8 cellular contexts compared by ENCODE assay signal in the genomic region with DNA sequence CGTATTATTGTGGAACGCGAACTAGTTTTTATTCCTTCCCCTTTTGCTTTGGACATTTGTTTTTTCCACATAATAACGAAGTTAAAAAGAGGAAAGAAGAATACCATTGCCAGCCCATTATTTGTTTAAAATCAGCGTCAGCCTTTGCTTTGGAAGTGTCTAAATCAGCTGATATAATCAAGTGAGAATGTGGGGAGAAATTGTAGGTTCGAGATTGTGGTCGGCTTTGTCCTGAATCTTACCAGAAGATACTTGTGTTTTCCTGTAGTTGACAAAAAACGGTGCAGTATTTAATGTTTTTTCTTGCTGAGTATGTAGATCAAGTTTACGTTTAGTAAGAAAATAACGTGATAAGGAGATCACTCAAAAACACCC.
DNase-seq lines count a peak whose midpoint lies in the region; ATAC-seq, FAIRE-seq and TF ChIP-seq lines count a peak whose summit lies in the region.

No MANE protein-coding gene starts in this region.

- peak overlapping the region; percentile 91 for H3K9ac ChIP-seq in DND-41 (ENCODE audit: low read depth, low read length)

- H3K27me3 ChIP-seq in DND-41 (ENCODE audit: insufficient read depth, low read length, poor library complexity) = no peaks in the 10 kb centered on the region

- DNase-seq in DND-41 = no peak
- DNase-seq in inferior parietal cortex (ENCODE audit: extremely low spot score) = peak; percentile 53
- no peak for DNase-seq in stimulated activated naive CD8-positive, alpha-beta T cell treated with anti-CD3 and anti-CD28 coated beads, Interleukin-15, amount 100 ng/mL, for 72 hours
- no peak for DNase-seq in D721Med (ENCODE audit: insufficient read length, low spot score)
- DNase-seq in epidermal melanocyte (ENCODE audit: insufficient read length, low spot score) = no peak
- DNase-seq in amniotic stem cell (lab: John Stamatoyannopoulos, UW) = no peak

- H3K4me1 ChIP-seq in DND-41 (ENCODE audit: insufficient read depth, low read length) = peaks cover 26% of the 10 kb centered on the region

- no peaks in the 10 kb centered on the region for H4K20me1 ChIP-seq in DND-41 (ENCODE audit: insufficient read depth, low read length)

- H3K4me2 ChIP-seq in DND-41 (ENCODE audit: insufficient read depth, low read length) = peak overlapping the region; percentile 80

- no peaks in the 10 kb centered on the region for H3K9me3 Mint-ChIP-seq in stimulated activated naive CD8-positive, alpha-beta T cell treated with anti-CD3 and anti-CD28 coated beads, Interleukin-15, amount 100 ng/mL, for 72 hours

- peak overlapping the region; percentile 72 to 95 for H3K27ac Mint-ChIP-seq in stimulated activated naive CD8-positive, alpha-beta T cell treated with anti-CD3 and anti-CD28 coated beads, Interleukin-15, amount 100 ng/mL, for 72 hours

- no peak for FAIRE-seq in D721Med (lab: Jason Lieb, UNC)

- peak overlapping the region; percentile 92 for H3K27ac ChIP-seq in DND-41 (ENCODE audit: low read length)
- H3K27ac ChIP-seq in KOPT-K1 (ENCODE audit: low read depth, low read length, poor library complexity, severe bottlenecking) = peak overlapping the region; percentile 96
- peak overlapping the region; percentile 93 for H3K27ac ChIP-seq in angular gyrus (ENCODE audit: low read depth, low read length)

- peak overlapping the region; percentile 76 to 99 for H3K4me3 Mint-ChIP-seq in stimulated activated naive CD8-positive, alpha-beta T cell treated with anti-CD3 and anti-CD28 coated beads, Interleukin-15, amount 100 ng/mL, for 72 hours

- TF ChIP-seq CTCF in DND-41 (IDR thresholded peaks at IDR 0.05; ENCODE audit: borderline replicate concordance, extremely low read depth, low read length, poor library complexity, severe bottlenecking) (no peak), D721Med (IDR thresholded peaks at IDR 0.05; ENCODE audit: insufficient read depth, missing control alignments) (no peak)

- H3K4me1 Mint-ChIP-seq in stimulated activated naive CD8-positive, alpha-beta T cell treated with anti-CD3 and anti-CD28 coated beads, Interleukin-15, amount 100 ng/mL, for 72 hours = peaks cover 24% of the 10 kb centered on the region

- ATAC-seq in DND-41 (ENCODE audit: insufficient read depth, low read depth) = no peak
- ATAC-seq in stimulated activated naive CD8-positive, alpha-beta T cell treated with anti-CD3 and anti-CD28 coated beads, Interleukin-15, amount 100 ng/mL, for 72 hours = no peak

- H3K4me3 ChIP-seq in DND-41 (ENCODE audit: low read depth in 1 of 2, low read length in 2 of 2) = peak overlapping the region; percentile 62 to 70

- H3K9me3 ChIP-seq in DND-41 (ENCODE audit: insufficient read depth, low read length, severe bottlenecking) = no peaks in the 10 kb centered on the region
- H3K9me3 ChIP-seq in KOPT-K1 (ENCODE audit: insufficient read depth, low read length, poor library complexity, severe bottlenecking) = no peaks in the 10 kb centered on the region

- peak overlapping the region; percentile 71 for H2AFZ ChIP-seq in DND-41 (ENCODE audit: low read depth, low read length)

- peaks cover 63% of the 10 kb centered on the region for H3K79me2 ChIP-seq in DND-41 (ENCODE audit: insufficient read depth, low read length)

- no peaks in the 10 kb centered on the region for H3K27me3 Mint-ChIP-seq in stimulated activated naive CD8-positive, alpha-beta T cell treated with anti-CD3 and anti-CD28 coated beads, Interleukin-15, amount 100 ng/mL, for 72 hours

- no peaks in the 10 kb centered on the region for H3K36me3 ChIP-seq in DND-41 (ENCODE audit: insufficient read depth, low read length)
- H3K36me3 ChIP-seq in KOPT-K1 (ENCODE audit: insufficient read depth, low read length) = no peaks in the 10 kb centered on the region
